In the genomic region with DNA sequence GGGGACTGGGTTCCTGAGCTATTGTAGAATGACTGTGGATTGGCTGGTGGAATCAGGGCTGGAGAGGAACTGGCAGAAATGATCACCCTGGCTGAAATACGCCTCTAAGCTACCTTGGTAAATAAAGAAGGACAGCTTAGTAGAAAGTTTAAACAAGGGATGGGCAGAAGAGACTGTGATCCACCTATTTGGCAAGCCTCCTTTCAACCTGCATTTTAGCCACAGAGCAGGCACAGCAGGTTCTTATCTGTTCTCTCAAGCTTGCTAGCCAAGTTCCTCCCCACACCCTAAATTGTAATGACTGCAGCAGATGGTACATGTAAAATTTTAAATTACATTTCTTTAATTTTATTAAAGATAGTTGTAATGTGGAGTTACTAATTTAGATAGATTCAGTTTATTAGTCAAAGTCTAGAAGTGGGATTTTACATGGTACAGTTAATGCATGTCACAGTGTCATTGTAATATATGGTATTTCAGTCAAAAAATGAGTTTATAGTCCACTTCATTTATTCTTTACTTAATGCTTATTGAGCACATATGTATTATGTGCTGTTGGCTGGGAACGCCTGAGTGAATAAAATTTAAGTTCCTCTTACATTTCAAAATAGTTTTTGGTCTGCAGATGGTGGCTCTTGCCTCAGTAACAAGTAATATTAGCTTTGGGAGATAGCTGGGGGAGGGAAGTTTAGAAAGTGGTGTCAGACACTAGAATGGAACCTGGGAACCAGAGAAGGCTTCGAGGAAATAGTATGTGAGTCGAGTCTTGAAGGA, we compare ENCODE assay signal across 12 cellular contexts. TPM values are rescaled to one million over a fixed set of nuclear protein-coding genes. Genes with fewer than 3 reads are reported as not detected.
DNase-seq lines count a peak whose midpoint lies in the region; ATAC-seq and TF ChIP-seq lines count a peak whose summit lies in the region.
"Had no signal": no experiment of that assay in that cellular context is flagged by ENCODE, and none has a peak within 500 bp of the region (broad histone marks: within the 10 kb centered on the region; RNA-seq: fewer than 3 reads in every experiment).

No MANE protein-coding gene starts in this region.

- peak overlapping the region; percentile 71 to 83 for H3K27ac ChIP-seq in right atrium auricular region

- ATAC-seq in WTC11 (no peak), GM21528 (IDR thresholded peaks at IDR 0.05; ENCODE audit: low FRiP score, unreplicated experiment) (no peak), GM21619 (IDR thresholded peaks at IDR 0.05; ENCODE audit: unreplicated experiment) (no peak), HG02623 (IDR thresholded peaks at IDR 0.05; ENCODE audit: unreplicated experiment) (no peak)
- ATAC-seq: activated CD8-positive, alpha-beta T cell treated with anti-CD3 and anti-CD28 coated beads, Interleukin-2, amount 10 ng/mL, durations not matched to agents 7 days and 5 days had no signal

- peaks cover 29% of the 10 kb centered on the region for H3K4me1 Mint-ChIP-seq in WTC11

- H3K9me3 ChIP-seq in right atrium auricular region (no peaks in the 10 kb centered on the region), skeletal muscle satellite cell (replicated peaks; ENCODE audit: low read length) (no peaks in the 10 kb centered on the region)
- H3K9me3 ChIP-seq: pancreas, Peyer's patch had no signal

- H3K27me3 ChIP-seq in right atrium auricular region = no peaks in the 10 kb centered on the region
- no peaks in the 10 kb centered on the region for H3K27me3 ChIP-seq in skeletal muscle satellite cell (ENCODE audit: control insufficient read depth, insufficient read depth, low read length)
- H3K27me3 ChIP-seq: pancreas, Peyer's patch had no signal

- H3K4me1 ChIP-seq in right atrium auricular region = peaks cover 0 to 82% of the 10 kb centered on the region in 2 donors
- peaks cover 27% of the 10 kb centered on the region for H3K4me1 ChIP-seq in skeletal muscle satellite cell (ENCODE audit: control insufficient read depth, insufficient read depth, low read length)

- DNase-seq in HUDEP-2 (lab: John Stamatoyannopoulos, UW; ENCODE audit: unreplicated experiment in 76 of 76) (peak in 63 of 76 experiments; percentile 11 to 86 (median 51)), WTC11 (ENCODE audit: low spot score) (no peak), right atrium auricular region (ENCODE audit: low spot score) (no peak), NCI-H2029 treated with DMSO at 0.1 percent for 48 hours (lab: John Stamatoyannopoulos, UW) (no peak)
- DNase-seq: activated CD8-positive, alpha-beta T cell treated with anti-CD3 and anti-CD28 coated beads, Interleukin-2, amount 10 ng/mL, durations not matched to agents 7 days and 5 days; NCI-H1417; pancreas had no signal

- CTCF ChIA-PET in WTC11 (lab: Charles Lee) = interaction anchor here (0.6 to 2.5 kb wide), 8 partner anchors 11 to 91 kb away, joined by 3 to 8 read pairs (median 3); no protein-coding TSS in a partner anchor

- H3K4me3 ChIP-seq in right atrium auricular region (no peak overlapping the region), skeletal muscle satellite cell (ENCODE audit: low read length) (no peak overlapping the region)
- H3K4me3 ChIP-seq: pancreas, Peyer's patch had no signal

- H3K27me3 Mint-ChIP-seq in WTC11 (ENCODE audit: low read depth) = no peaks in the 10 kb centered on the region

- H3K9me3 Mint-ChIP-seq in WTC11 = peaks cover 8% of the 10 kb centered on the region

- POLR2A ChIA-PET in WTC11 (lab: Charles Lee) = no interaction called here

- no peak overlapping the region for H3K9ac ChIP-seq in skeletal muscle satellite cell (ENCODE audit: low read depth, low read length)

- H3K36me3 ChIP-seq in right atrium auricular region (no peaks in the 10 kb centered on the region), skeletal muscle satellite cell (ENCODE audit: insufficient read depth, low read length) (peaks cover 6% of the 10 kb centered on the region)
- H3K36me3 ChIP-seq: pancreas, Peyer's patch had no signal

- H3K4me3 Mint-ChIP-seq in WTC11 = no peak overlapping the region
- H3K4me3 Mint-ChIP-seq: activated CD8-positive, alpha-beta T cell treated with anti-CD3 and anti-CD28 coated beads, Interleukin-2, amount 10 ng/mL, durations not matched to agents 7 days and 5 days had no signal

- TF ChIP-seq CTCF in WTC11 (IDR thresholded peaks at IDR 0.05) (no peak), right atrium auricular region (IDR thresholded peaks at IDR 0.05) (no peak)

- peak overlapping the region; percentile 56 for H3K4me2 ChIP-seq in skeletal muscle satellite cell (ENCODE audit: low read length)

- peaks cover 14% of the 10 kb centered on the region for H3K36me3 Mint-ChIP-seq in WTC11

- H3K27ac Mint-ChIP-seq in WTC11 = peak overlapping the region; percentile 13; the same call in 1 of the 2 replicates
- H3K27ac Mint-ChIP-seq: activated CD8-positive, alpha-beta T cell treated with anti-CD3 and anti-CD28 coated beads, Interleukin-2, amount 10 ng/mL, durations not matched to agents 7 days and 5 days had no signal

TF ChIP-seq in WTC11, 78 proteins besides CTCF, POLR2A, EP300 and RAD21:
- TF ChIP-seq, protein P1, sequence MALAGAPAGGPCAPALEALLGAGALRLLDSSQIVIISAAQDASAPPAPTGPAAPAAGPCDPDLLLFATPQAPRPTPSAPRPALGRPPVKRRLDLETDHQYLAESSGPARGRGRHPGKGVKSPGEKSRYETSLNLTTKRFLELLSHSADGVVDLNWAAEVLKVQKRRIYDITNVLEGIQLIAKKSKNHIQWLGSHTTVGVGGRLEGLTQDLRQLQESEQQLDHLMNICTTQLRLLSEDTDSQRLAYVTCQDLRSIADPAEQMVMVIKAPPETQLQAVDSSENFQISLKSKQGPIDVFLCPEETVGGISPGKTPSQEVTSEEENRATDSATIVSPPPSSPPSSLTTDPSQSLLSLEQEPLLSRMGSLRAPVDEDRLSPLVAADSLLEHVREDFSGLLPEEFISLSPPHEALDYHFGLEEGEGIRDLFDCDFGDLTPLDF (CRISPR knock-in tag; IDR thresholded peaks at IDR 0.05) = no peak
- TF ChIP-seq, protein P2, sequence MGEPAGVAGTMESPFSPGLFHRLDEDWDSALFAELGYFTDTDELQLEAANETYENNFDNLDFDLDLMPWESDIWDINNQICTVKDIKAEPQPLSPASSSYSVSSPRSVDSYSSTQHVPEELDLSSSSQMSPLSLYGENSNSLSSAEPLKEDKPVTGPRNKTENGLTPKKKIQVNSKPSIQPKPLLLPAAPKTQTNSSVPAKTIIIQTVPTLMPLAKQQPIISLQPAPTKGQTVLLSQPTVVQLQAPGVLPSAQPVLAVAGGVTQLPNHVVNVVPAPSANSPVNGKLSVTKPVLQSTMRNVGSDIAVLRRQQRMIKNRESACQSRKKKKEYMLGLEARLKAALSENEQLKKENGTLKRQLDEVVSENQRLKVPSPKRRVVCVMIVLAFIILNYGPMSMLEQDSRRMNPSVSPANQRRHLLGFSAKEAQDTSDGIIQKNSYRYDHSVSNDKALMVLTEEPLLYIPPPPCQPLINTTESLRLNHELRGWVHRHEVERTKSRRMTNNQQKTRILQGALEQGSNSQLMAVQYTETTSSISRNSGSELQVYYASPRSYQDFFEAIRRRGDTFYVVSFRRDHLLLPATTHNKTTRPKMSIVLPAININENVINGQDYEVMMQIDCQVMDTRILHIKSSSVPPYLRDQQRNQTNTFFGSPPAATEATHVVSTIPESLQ (CRISPR knock-in tag; IDR thresholded peaks at IDR 0.05) = no peak

RNA-seq across cellular contexts. Expression of a gene that starts 11.2 kb away (rescaled TPM):
- total RNA-seq in WTC11 (2021) = 48.8 to 62.7 TPM (median 62.3 TPM) in 3 replicates
- 10 to 100 TPM; 68.0 to 73.1 TPM for total RNA-seq in right atrium auricular region
- total RNA-seq in skeletal muscle satellite cell (2012; rRNA removed) = 32.2 and 35.8 TPM in 2 replicates

Comparison
In these comparisons a context has a peak if more than half of its experiments do, and no peak if none do; other contexts are left out.
1. DNase-seq: peak in HUDEP-2 (63 of 76); none in WTC11 (single experiment), right atrium auricular region (single experiment) and NCI-H2029 treated with DMSO at 0.1 percent for 48 hours (single experiment).